In genomic region chr17:6473128-6473767, GRCh38 we compare ENCODE assay signal across 8 cellular contexts. TPM values are rescaled to one million over a fixed set of nuclear protein-coding genes. Genes with fewer than 3 reads are reported as not detected.
DNase-seq lines count a peak whose midpoint lies in the region; ATAC-seq and TF ChIP-seq lines count a peak whose summit lies in the region.

No MANE protein-coding gene starts in this region.

- TF ChIP-seq POLR2A in ovary (IDR thresholded peaks at IDR 0.05): no peak
- no peak for TF ChIP-seq POLR2A in transverse colon (IDR thresholded peaks at IDR 0.05)

- peak; percentile 62 for ATAC-seq in CD8-positive, alpha-beta T cell
- ATAC-seq in HG03175 (IDR thresholded peaks at IDR 0.05; ENCODE audit: unreplicated experiment): no peak

- no peaks in the 10 kb centered on the region for H3K4me1 ChIP-seq in CD8-positive, alpha-beta T cell (ENCODE audit: insufficient read depth, low read length)
- H3K4me1 ChIP-seq in ovary (ENCODE audit: insufficient read depth) (peaks cover 11% of the 10 kb centered on the region), transverse colon (peaks cover 0 to 3% (median 0%) of the 10 kb centered on the region in 4 donors)

- peak; percentile 93 for TF ChIP-seq CTCF in CD8-positive, alpha-beta T cell (IDR thresholded peaks at IDR 0.05)
- peak; percentile 85 to 95 (median 92) for TF ChIP-seq CTCF in ovary (IDR thresholded peaks at IDR 0.05)
- peak; percentile 92 to 96 (median 94) for TF ChIP-seq CTCF in transverse colon (IDR thresholded peaks at IDR 0.05)

- H3K4me1 Mint-ChIP-seq in CD8-positive, alpha-beta T cell (ENCODE audit: low read depth): peaks cover 1% of the 10 kb centered on the region

- intact Hi-C loops in CD8-positive, alpha-beta T cell (cut with DNase I, micrococcal nuclease): loop anchor here in 1 of 2 experiments (5.0 to 10.0 kb wide), 3 partner anchors 174 to 532 kb away; no protein-coding TSS in a partner anchor
- intact Hi-C loops in ovary (cut with DNase I): loop anchor here in 2 of 4 donors (5.0 to 10.0 kb wide), 3 partner anchors 84 to 164 kb away; partner anchors contain the start of gene PITPNM3 (in 2 of the 2)
- intact Hi-C loops in transverse colon (cut with DNase I; ENCODE audit: low total_unique reads): loop anchor here (10.0 kb wide), 2 partner anchors 92 to 142 kb away; no protein-coding TSS in a partner anchor

- H3K36me3 ChIP-seq in CD8-positive, alpha-beta T cell (ENCODE audit: insufficient read depth, low read length): no peaks in the 10 kb centered on the region
- no peaks in the 10 kb centered on the region for H3K36me3 ChIP-seq in ovary
- no peaks in the 10 kb centered on the region for H3K36me3 ChIP-seq in transverse colon

- no peaks in the 10 kb centered on the region for H3K27me3 ChIP-seq in CD8-positive, alpha-beta T cell (ENCODE audit: insufficient read depth, low read length)
- no peaks in the 10 kb centered on the region for H3K27me3 ChIP-seq in ovary
- H3K27me3 ChIP-seq in transverse colon: no peaks in the 10 kb centered on the region

- no peaks in the 10 kb centered on the region for H3K9me3 ChIP-seq in CD8-positive, alpha-beta T cell (ENCODE audit: low read length)
- H3K9me3 ChIP-seq in ovary: no peaks in the 10 kb centered on the region
- no peaks in the 10 kb centered on the region for H3K9me3 ChIP-seq in transverse colon

- H3K36me3 Mint-ChIP-seq in CD8-positive, alpha-beta T cell: no peaks in the 10 kb centered on the region

- no peaks in the 10 kb centered on the region for H3K9me3 Mint-ChIP-seq in CD8-positive, alpha-beta T cell

- H3K4me3 ChIP-seq in CD8-positive, alpha-beta T cell (ENCODE audit: low read depth, low read length): no peak overlapping the region
- no peak overlapping the region for H3K4me3 ChIP-seq in ovary
- no peak overlapping the region for H3K4me3 ChIP-seq in transverse colon

- no peaks in the 10 kb centered on the region for H3K27me3 Mint-ChIP-seq in CD8-positive, alpha-beta T cell (ENCODE audit: low read depth)

- WGBS in ovary, 3 donors: 42 to 46% (median 44%) methylated on average over 14 of the region's 14 CpGs
- whole genome bisulfite sequencing in transverse colon (ENCODE audit: low coverage in 1 of 2), 2 donors: 41% methylated on average over 14 of the region's 14 CpGs; no CpG with 5 or more reads in 1 of the 2 donors

- H3K4me3 Mint-ChIP-seq in CD8-positive, alpha-beta T cell: no peak overlapping the region

- H3K27ac Mint-ChIP-seq in CD8-positive, alpha-beta T cell: no peak overlapping the region

- in situ Hi-C loops in transverse colon (cut with MboI; ENCODE audit: low pct_ligation_motif_present in 1 of 4, low pct_unique_long_range_greater_than_20kb in 1 of 4, low sequenced_read_pairs in 3 of 4): loop anchor here in 3 of 4 donors (25.0 kb wide), 1 partner anchor 164 kb away; the partner anchor contains the start of genes KIAA0753 (in 3 of the 3) and TXNDC17 (in 3 of the 3)

- H3K27ac ChIP-seq in CD8-positive, alpha-beta T cell (ENCODE audit: low read depth, low read length): no peak overlapping the region
- peak overlapping the region in 1 of 2 donors; percentile 21 for H3K27ac ChIP-seq in ovary
- no peak overlapping the region for H3K27ac ChIP-seq in transverse colon

- POLR2A ChIA-PET in CD8-positive, alpha-beta T cell (lab: Charles Lee): no interaction called here

- DNase-seq in CD8-positive, alpha-beta T cell: peak; percentile 44 to 76 (median 57)
- DNase-seq in HT-29 (ENCODE audit: low spot score) (peak; percentile 83), SHP77 (lab: John Stamatoyannopoulos, UW) (peak; percentile 53 to 55), germinal center (ENCODE audit: low spot score) (peak; percentile 79), ovary (peak; percentile 80 to 90 (median 88)), transverse colon (peak; percentile 83)
- peak; percentile 20 to 54 (median 28) for DNase-seq in activated naive CD4-positive, alpha-beta T cell (lab: John Stamatoyannopoulos, UW)

- TF ChIP-seq EP300 in ovary (IDR thresholded peaks at IDR 0.05) (no peak), transverse colon (IDR thresholded peaks at IDR 0.05; ENCODE audit: low read depth) (no peak)

- CTCF ChIA-PET in CD8-positive, alpha-beta T cell (lab: Charles Lee): interaction anchor here (0.6 to 2.4 kb wide), 32 partner anchors 10 to 927 kb away, joined by 3 to 17 read pairs (median 4); partner anchors contain the start of genes AIPL1 and TXNDC17

RNA-seq across cellular contexts. Expression of gene PIMREG, which starts 29.0 kb away (rescaled TPM):
- total RNA-seq in CD8-positive, alpha-beta T cell: not detected
- total RNA-seq in HT-29 (2014; rRNA removed; shearing (Covaris generic)): 97.8 and 111 TPM in 2 replicates
- 1 to 10 TPM in 1 of 7 donors, under 1 TPM in 5, not detected in 1; 0.20 to 4.7 (median 0.73) TPM for total RNA-seq in ovary
- under 1 TPM; 0.58 to 0.78 TPM for polyA plus RNA-seq in ovary
- total RNA-seq in transverse colon: 1 to 10 TPM in 1 of 4 donors, under 1 TPM in 2, not detected in 1; 0.41 to 8.4 (median 0.79) TPM

RNA-seq across cellular contexts. Expression of gene AIPL1, which starts 38.3 kb away (rescaled TPM):
- not detected for total RNA-seq in CD8-positive, alpha-beta T cell
- total RNA-seq in HT-29 (2014; rRNA removed; shearing (Covaris generic)): not detected in 2 replicates
- total RNA-seq in ovary (not detected), transverse colon (not detected)
- not detected for polyA plus RNA-seq in ovary

Comparison
In these comparisons a context has a peak if more than half of its experiments do, and no peak if none do; other contexts are left out.
1. DNase-seq: peak in every context shown above with its lines; median percentile 88 in ovary; 83 in HT-29; 83 in transverse colon; 79 in germinal center; 57 in CD8-positive, alpha-beta T cell; 54 in SHP77; 28 in activated naive CD4-positive, alpha-beta T cell.
2. RNA of gene PIMREG, which starts 29.0 kb away (total RNA-seq): 97.8 to 111 TPM in HT-29; 0.41 to 8.4 TPM in transverse colon, 0.20 to 4.7 TPM in ovary and not detected in CD8-positive, alpha-beta T cell; every median in the first group is over 10 times any median in the second.
3. Peak in every context shown above with its lines, with median percentiles within 50 percentile points of each other: CTCF ChIP-seq.